ENCODE assay signal across 19 cellular contexts in genomic region chr5:3394877-3395599, GRCh38.
DNase-seq lines count a peak whose midpoint lies in the region; TF ChIP-seq lines count a peak whose summit lies in the region.
"Had no signal": no experiment of that assay in that cellular context is flagged by ENCODE, and none has a peak within 500 bp of the region (broad histone marks: within the 10 kb centered on the region; RNA-seq: fewer than 3 reads in every experiment).

No MANE protein-coding gene starts in this region.

- no peak overlapping the region for H3K4me2 ChIP-seq in mammary epithelial cell (ENCODE audit: insufficient read depth, low read depth, low read length)

- no peaks in the 10 kb centered on the region for H3K79me2 ChIP-seq in mammary epithelial cell (ENCODE audit: insufficient read depth, low read length)

- no peak for TF ChIP-seq EP300 in stomach (IDR thresholded peaks at IDR 0.05)

- no peak overlapping the region for H3K4me3 ChIP-seq in ectodermal cell (ENCODE audit: insufficient read depth, low read depth, low read length)
- H3K4me3 ChIP-seq in stomach = no peak overlapping the region
- no peak overlapping the region for H3K4me3 ChIP-seq in mammary epithelial cell (replicated peaks in 1 of 3; ENCODE audit: insufficient read depth in 1 of 3, low read depth in 2 of 3, low read length in 3 of 3)
- H3K4me3 ChIP-seq: mucosa of descending colon, sigmoid colon, transverse colon had no signal

- H3K27ac ChIP-seq in ectodermal cell (ENCODE audit: insufficient read depth, low read depth, low read length, poor library complexity, severe bottlenecking) = peak overlapping the region; percentile 58
- no peak overlapping the region for H3K27ac ChIP-seq in stomach
- H3K27ac ChIP-seq in mammary epithelial cell (ENCODE audit: insufficient read depth, low read depth, low read length) = no peak overlapping the region
- H3K27ac ChIP-seq: 22Rv1, brain microvascular endothelial cell, sigmoid colon, transverse colon had no signal

- CTCF ChIA-PET in mammary epithelial cell (lab: Charles Lee; ENCODE audit: low non-redundant PET) = no interaction called here

- no peak for TF ChIP-seq CTCF in stomach (IDR thresholded peaks at IDR 0.05)
- TF ChIP-seq CTCF in mammary epithelial cell (conservative IDR thresholded peaks at IDR 0.05 in 1 of 2, IDR thresholded peaks at IDR 0.05 in 1 of 2; ENCODE audit: extremely low read depth in 1 of 2, insufficient read depth in 1 of 2, low read depth in 1 of 2, low read length in 2 of 2) = no peak
- no peak for TF ChIP-seq CTCF in GM13977 (IDR thresholded peaks at IDR 0.05; ENCODE audit: extremely low read depth, insufficient read depth, missing control alignments)

- no peak for TF ChIP-seq POLR2A in stomach (IDR thresholded peaks at IDR 0.05)

- in situ Hi-C loops in mammary epithelial cell (cut with MboI; ENCODE audit: low sequenced_read_pairs in 2 of 2) (no loop called here), GM13977 (cut with MboI; ENCODE audit: low pct_unique_long_range_greater_than_20kb, low sequenced_read_pairs, unreplicated experiment) (no loop called here)

- intact Hi-C loops in stomach (cut with DNase I; ENCODE audit: low total_unique reads) = no loop called here
- intact Hi-C loops in mammary epithelial cell (cut with micrococcal nuclease) = no loop called here

- H3K4me1 ChIP-seq in ectodermal cell (ENCODE audit: control insufficient read depth, insufficient read depth, low read length) (peaks cover 16% of the 10 kb centered on the region), stomach (peaks cover 0 to 10% (median 0%) of the 10 kb centered on the region in 4 donors), mammary epithelial cell (ENCODE audit: insufficient read depth, low read length) (no peaks in the 10 kb centered on the region)
- H3K4me1 ChIP-seq: sigmoid colon, transverse colon had no signal

- H3K27me3 ChIP-seq in ectodermal cell (ENCODE audit: control insufficient read depth, insufficient read depth, low read length, poor library complexity, severe bottlenecking) = no peaks in the 10 kb centered on the region
- no peaks in the 10 kb centered on the region for H3K27me3 ChIP-seq in stomach
- no peaks in the 10 kb centered on the region for H3K27me3 ChIP-seq in mammary epithelial cell (ENCODE audit: insufficient read depth, low read length)
- H3K27me3 ChIP-seq: brain microvascular endothelial cell, transverse colon had no signal

- H4K20me1 ChIP-seq in mammary epithelial cell (ENCODE audit: insufficient read depth, low read length) = no peaks in the 10 kb centered on the region

- no peaks in the 10 kb centered on the region for H3K9me3 ChIP-seq in ectodermal cell (ENCODE audit: control insufficient read depth, low read length)
- peaks cover 0 to 22% (median 17%) of the 10 kb centered on the region in 4 donors for H3K9me3 ChIP-seq in stomach
- H3K9me3 ChIP-seq in mammary epithelial cell (replicated peaks; ENCODE audit: insufficient read depth, low read length) = peaks cover 12% of the 10 kb centered on the region
- H3K9me3 ChIP-seq: transverse colon had no signal

- WGBS in ectodermal cell, 2 experiments = 16 to 21% methylated on average over 12 of the region's 12 CpGs
- WGBS in stomach, 5 donors = 8 to 30% (median 13%) methylated on average over 12 of the region's 12 CpGs
- WGBS in mammary epithelial cell (ENCODE audit: low coverage, missing lambda C conversion rate) = 69% methylated on average over 12 of the region's 12 CpGs

- no TSS peak for BruUV-seq in mammary epithelial cell (replicated peaks; lab: Mats Ljungman, UMichigan)

- H2AFZ ChIP-seq in mammary epithelial cell (ENCODE audit: low read depth, low read length) = no peak overlapping the region

- DNase-seq in NCI-H1092 treated with DMSO at 0.1 percent for 48 hours (lab: John Stamatoyannopoulos, UW) (peak; percentile 32), NCI-H1092 (lab: John Stamatoyannopoulos, UW) (no peak), left kidney (ENCODE audit: low read depth, low spot score) (peak; percentile 24), stomach (peak; percentile 17), mammary epithelial cell (no peak), NOMO-1 treated with dmso at 0.1 percent for 144 hours (lab: John Stamatoyannopoulos, UW; ENCODE audit: unreplicated experiment) (no peak), GM13977 (ENCODE audit: low spot score) (no peak)
- DNase-seq: activated naive CD8-positive, alpha-beta T cell treated with anti-CD3 and anti-CD28 coated beads, Interleukin-2, amount 50 U/mL, for 24 hours; brain microvascular endothelial cell; cortex of kidney; foreskin fibroblast; GOT3; mucosa of descending colon; NCI-H1436 treated with DMSO at 0.1 percent for 48 hours; sigmoid colon; stimulated activated naive CD4-positive, alpha-beta T cell; transverse colon had no signal

- dilution Hi-C loops in mammary epithelial cell (cut with HindIII; ENCODE audit: low sequenced_read_pairs) = no loop called here

- H3K9ac ChIP-seq in mammary epithelial cell (ENCODE audit: insufficient read depth, low read length) = no peak overlapping the region

- H3K36me3 ChIP-seq in ectodermal cell (ENCODE audit: control insufficient read depth, insufficient read depth, low read length) (no peaks in the 10 kb centered on the region), stomach (no peaks in the 10 kb centered on the region), mammary epithelial cell (ENCODE audit: insufficient read depth, low read length) (no peaks in the 10 kb centered on the region)
- H3K36me3 ChIP-seq: brain microvascular endothelial cell, sigmoid colon, transverse colon had no signal

Comparison
In these comparisons a context has a peak if more than half of its experiments do, and no peak if none do; other contexts are left out.
1. DNase-seq: peak in NCI-H1092 treated with DMSO at 0.1 percent for 48 hours (single experiment), left kidney (single experiment) and stomach (single experiment); none in NCI-H1092 (single experiment), mammary epithelial cell (single experiment), NOMO-1 treated with dmso at 0.1 percent for 144 hours (single experiment) and GM13977 (single experiment).